In genomic region chr20:50823319-50823718, GRCh38 we compare ENCODE assay signal across 24 cellular contexts.
"Had no signal": no experiment of that assay in that cellular context is flagged by ENCODE, and none has a peak within 500 bp of the region (broad histone marks: within the 10 kb centered on the region; RNA-seq: fewer than 3 reads in every experiment).

No MANE protein-coding gene starts in this region.

- H3K27me3 ChIP-seq: esophagus muscularis mucosa, gastroesophageal sphincter, neural progenitor cell, ovary, right atrium auricular region, sigmoid colon, suprapubic skin, tibial nerve, upper lobe of right lung, vagina had no signal

- ATAC-seq: effector memory CD8-positive, alpha-beta T cell; gastroesophageal sphincter; natural killer cell treated with Interleukin-12 subunit alpha and Interleukin-12 subunit beta and Interleukin-15 and Interleukin-18, amount 100 ng/mL, for 72 hours had no signal

- H3K4me1 ChIP-seq: left ventricle myocardium inferior, neural progenitor cell, right atrium auricular region, upper lobe of right lung had no signal

- H3K27ac ChIP-seq: esophagus muscularis mucosa, gastroesophageal sphincter, left ventricle myocardium inferior, lower lobe of right lung, neural progenitor cell, ovary, right atrium auricular region, sigmoid colon, skin epidermis, suprapubic skin, tibial nerve, upper lobe of right lung, vagina had no signal

- H3K9me3 ChIP-seq: esophagus muscularis mucosa, gastroesophageal sphincter, left ventricle myocardium inferior, lower lobe of right lung, ovary, right atrium auricular region, sigmoid colon, suprapubic skin, tibial nerve, upper lobe of right lung, vagina had no signal

- H3K4me3 ChIP-seq: esophagus muscularis mucosa, gastroesophageal sphincter, left ventricle myocardium inferior, lower lobe of right lung, neural progenitor cell, ovary, right atrium auricular region, sigmoid colon, skin epidermis, suprapubic skin, tibial nerve, upper lobe of right lung, vagina had no signal

- DNase-seq: effector memory CD8-positive, alpha-beta T cell; glutamatergic neuron; immature natural killer cell; left ventricle myocardium inferior; lower lobe of right lung; mesenchymal stem cell; midbrain; nucleus accumbens; stimulated activated CD4-positive, alpha-beta T cell treated with anti-CD3 and anti-CD28 coated beads, Interleukin-2, amount 100 ng/mL, for 24 hours; stimulated activated CD4-positive, alpha-beta T cell treated with anti-CD3 and anti-CD28 coated beads, Interleukin-4, amount 100 ng/mL, for 4 hours; stimulated activated naive CD4-positive, alpha-beta T cell; upper lobe of right lung had no signal

- H3K4me2 ChIP-seq: neural progenitor cell had no signal

- H3K9ac ChIP-seq: neural progenitor cell had no signal

- H2AFZ ChIP-seq: neural progenitor cell had no signal

- H3K36me3 ChIP-seq: esophagus muscularis mucosa, left ventricle myocardium inferior, lower lobe of right lung, neural progenitor cell, ovary, right atrium auricular region, sigmoid colon, suprapubic skin, tibial nerve, upper lobe of right lung, vagina had no signal

- FAIRE-seq: keratinocyte had no signal
